13 cellular contexts compared by ENCODE assay signal in genomic region chr15:70473623-70474366, GRCh38.
DNase-seq lines count a peak whose midpoint lies in the region; ATAC-seq and TF ChIP-seq lines count a peak whose summit lies in the region.
"Had no signal": no experiment of that assay in that cellular context is flagged by ENCODE, and none has a peak within 500 bp of the region (broad histone marks: within the 10 kb centered on the region; RNA-seq: fewer than 3 reads in every experiment).

No MANE protein-coding gene starts in this region.

- H3K4me1 Mint-ChIP-seq in CD8-positive, alpha-beta T cell (ENCODE audit: low read depth): peaks cover 27% of the 10 kb centered on the region
- peaks cover 37% of the 10 kb centered on the region for H3K4me1 Mint-ChIP-seq in activated CD8-positive, alpha-beta T cell treated with anti-CD3 and anti-CD28 coated beads, Interleukin-2, amount 10 ng/mL, durations not matched to agents 7 days and 5 days (ENCODE audit: low read depth)
- H3K4me1 Mint-ChIP-seq in activated T-helper 17 cell treated with anti-CD3 and anti-CD28 coated beads, Interleukin-2, amount 50 U/mL, for 72 hours: peaks cover 5% of the 10 kb centered on the region

- peaks cover 26% of the 10 kb centered on the region for H3K4me1 ChIP-seq in CD8-positive, alpha-beta T cell (ENCODE audit: insufficient read depth, low read length)
- H3K4me1 ChIP-seq in esophagus squamous epithelium (peaks cover 14 to 33% (median 17%) of the 10 kb centered on the region in 3 donors), gastrocnemius medialis (peaks cover 24 to 25% of the 10 kb centered on the region in 2 donors)

- no peak for TF ChIP-seq CTCF in CD8-positive, alpha-beta T cell (IDR thresholded peaks at IDR 0.05)
- TF ChIP-seq CTCF in esophagus squamous epithelium (IDR thresholded peaks at IDR 0.05) (no peak), gastrocnemius medialis (IDR thresholded peaks at IDR 0.05 in 4 of 5, conservative IDR thresholded peaks at IDR 0.05 in 1 of 5) (no peak)

- H3K4me3 Mint-ChIP-seq in CD8-positive, alpha-beta T cell: peak overlapping the region; percentile 82
- H3K4me3 Mint-ChIP-seq in activated CD8-positive, alpha-beta T cell treated with anti-CD3 and anti-CD28 coated beads, Interleukin-2, amount 10 ng/mL, durations not matched to agents 7 days and 5 days: no peak overlapping the region
- H3K4me3 Mint-ChIP-seq in activated T-helper 17 cell treated with anti-CD3 and anti-CD28 coated beads, Interleukin-2, amount 50 U/mL, for 72 hours: no peak overlapping the region
- H3K4me3 Mint-ChIP-seq: activated CD4-positive, alpha-beta T cell treated with anti-CD3 and anti-CD28 coated beads for 36 hours had no signal

- CTCF ChIA-PET in CD8-positive, alpha-beta T cell (lab: Charles Lee): interaction anchor here (1.4 to 5.0 kb wide), 2 partner anchors 13 to 724 kb away, joined by 3 to 37 read pairs; no protein-coding TSS in a partner anchor
- CTCF ChIA-PET in activated CD8-positive, alpha-beta T cell treated with anti-CD3 and anti-CD28 coated beads, Interleukin-2, amount 10 ng/mL, durations not matched to agents 7 days and 5 days (lab: Charles Lee): interaction anchor here (1.0 to 2.9 kb wide), 5 partner anchors 8 to 998 kb away, joined by 3 to 29 read pairs (median 6); no protein-coding TSS in a partner anchor

- intact Hi-C loops in CD8-positive, alpha-beta T cell (cut with DNase I, micrococcal nuclease): no loop called here
- intact Hi-C loops in esophagus squamous epithelium (cut with DNase I) (no loop called here), gastrocnemius medialis (cut with DNase I; ENCODE audit: low total_unique reads) (no loop called here)

- no peak overlapping the region for H3K27ac Mint-ChIP-seq in CD8-positive, alpha-beta T cell
- H3K27ac Mint-ChIP-seq in activated CD8-positive, alpha-beta T cell treated with anti-CD3 and anti-CD28 coated beads, Interleukin-2, amount 10 ng/mL, durations not matched to agents 7 days and 5 days: no peak overlapping the region
- H3K27ac Mint-ChIP-seq in activated T-helper 17 cell treated with anti-CD3 and anti-CD28 coated beads, Interleukin-2, amount 50 U/mL, for 72 hours: no peak overlapping the region
- H3K27ac Mint-ChIP-seq: activated CD4-positive, alpha-beta T cell treated with anti-CD3 and anti-CD28 coated beads for 36 hours had no signal

- no peaks in the 10 kb centered on the region for H3K27me3 ChIP-seq in CD8-positive, alpha-beta T cell (ENCODE audit: insufficient read depth, low read length)
- peaks cover 0 to 63% (median 0%) of the 10 kb centered on the region in 4 donors for H3K27me3 ChIP-seq in esophagus squamous epithelium
- H3K27me3 ChIP-seq in gastrocnemius medialis: no peaks in the 10 kb centered on the region
- H3K27me3 ChIP-seq: hepatocyte had no signal

- no peak overlapping the region for H3K9ac ChIP-seq in SK-N-MC (ENCODE audit: insufficient read length)

- no peak overlapping the region for H3K4me3 ChIP-seq in CD8-positive, alpha-beta T cell (ENCODE audit: low read depth, low read length)
- 0 out of 2 replicates have a peak overlapping the region, but pooled peaks have one; percentile 23 for H3K4me3 ChIP-seq in SK-N-MC
- peak overlapping the region in 1 of 4 donors; percentile 53 for H3K4me3 ChIP-seq in esophagus squamous epithelium
- H3K4me3 ChIP-seq in gastrocnemius medialis: peak overlapping the region in 2 of 4 donors; percentile 30 to 49
- H3K4me3 ChIP-seq: hepatocyte had no signal

- H3K9me3 ChIP-seq in CD8-positive, alpha-beta T cell (ENCODE audit: low read length): no peaks in the 10 kb centered on the region
- no peaks in the 10 kb centered on the region for H3K9me3 ChIP-seq in SK-N-MC (ENCODE audit: low read depth, low read length)
- no peaks in the 10 kb centered on the region for H3K9me3 ChIP-seq in esophagus squamous epithelium
- H3K9me3 ChIP-seq in gastrocnemius medialis: no peaks in the 10 kb centered on the region
- H3K9me3 ChIP-seq: spleen had no signal

- POLR2A ChIA-PET in CD8-positive, alpha-beta T cell (lab: Charles Lee): interaction anchor here (0.7 to 0.8 kb wide), 2 partner anchors 12 to 62 kb away, joined by 3 to 5 read pairs; no protein-coding TSS in a partner anchor
- POLR2A ChIA-PET in activated CD8-positive, alpha-beta T cell treated with anti-CD3 and anti-CD28 coated beads, Interleukin-2, amount 10 ng/mL, durations not matched to agents 7 days and 5 days (lab: Charles Lee): no interaction called here

- in situ Hi-C loops in gastrocnemius medialis (cut with MboI; ENCODE audit: low sequenced_read_pairs in 4 of 4): loop anchor here in 1 of 4 donors (10.0 kb wide), 1 partner anchor 739 kb away; no protein-coding TSS in a partner anchor

- H3K36me3 ChIP-seq in CD8-positive, alpha-beta T cell (ENCODE audit: insufficient read depth, low read length): no peaks in the 10 kb centered on the region
- H3K36me3 ChIP-seq in SK-N-MC (ENCODE audit: insufficient read depth, low read length) (no peaks in the 10 kb centered on the region), esophagus squamous epithelium (no peaks in the 10 kb centered on the region), gastrocnemius medialis (no peaks in the 10 kb centered on the region)
- H3K36me3 ChIP-seq: spleen had no signal

- no peak for DNase-seq in CD8-positive, alpha-beta T cell
- DNase-seq in SK-N-MC (ENCODE audit: low read depth, low spot score): peak; percentile 44
- DNase-seq in esophagus squamous epithelium (lab: John Stamatoyannopoulos, UW): no peak
- no peak for DNase-seq in gastrocnemius medialis
- DNase-seq in activated CD8-positive, alpha-beta T cell treated with anti-CD3 and anti-CD28 coated beads, Interleukin-2, amount 10 ng/mL, durations not matched to agents 7 days and 5 days: no peak
- DNase-seq in RKO (ENCODE audit: low spot score): no peak
- DNase-seq: activated CD4-positive, alpha-beta T cell treated with anti-CD3 and anti-CD28 coated beads for 36 hours; activated gamma-delta T cell; NCI-H524 treated with DMSO at 0.1 percent for 48 hours; spleen had no signal

- no peak for ATAC-seq in CD8-positive, alpha-beta T cell
- no peak for ATAC-seq in gastrocnemius medialis
- no peak for ATAC-seq in HG02938 (IDR thresholded peaks at IDR 0.05; ENCODE audit: unreplicated experiment)
- ATAC-seq in activated CD8-positive, alpha-beta T cell treated with anti-CD3 and anti-CD28 coated beads, Interleukin-2, amount 10 ng/mL, durations not matched to agents 7 days and 5 days: no peak
- no peak for ATAC-seq in activated T-helper 17 cell treated with anti-CD3 and anti-CD28 coated beads, Interleukin-2, amount 50 U/mL, for 72 hours (replicated peaks)
- ATAC-seq: activated CD4-positive, alpha-beta T cell treated with anti-CD3 and anti-CD28 coated beads for 36 hours had no signal

- no peak overlapping the region for H3K27ac ChIP-seq in CD8-positive, alpha-beta T cell (ENCODE audit: low read depth, low read length)
- H3K27ac ChIP-seq in SK-N-MC (no peak overlapping the region; the same call in 1 of the 2 replicates), esophagus squamous epithelium (peak overlapping the region in 3 of 4 donors; percentile 72 to 86 (median 79)), gastrocnemius medialis (peak overlapping the region; percentile 72 to 77 (median 73))
- H3K27ac ChIP-seq: hepatocyte had no signal

- 40 to 50% methylated on average over 13 of the region's 15 CpGs for WGBS in esophagus squamous epithelium, 2 donors

- no peaks in the 10 kb centered on the region for H3K9me3 Mint-ChIP-seq in CD8-positive, alpha-beta T cell
- H3K9me3 Mint-ChIP-seq in activated CD8-positive, alpha-beta T cell treated with anti-CD3 and anti-CD28 coated beads, Interleukin-2, amount 10 ng/mL, durations not matched to agents 7 days and 5 days (ENCODE audit: insufficient read depth): no peaks in the 10 kb centered on the region
- no peaks in the 10 kb centered on the region for H3K9me3 Mint-ChIP-seq in activated T-helper 17 cell treated with anti-CD3 and anti-CD28 coated beads, Interleukin-2, amount 50 U/mL, for 72 hours

- TF ChIP-seq POLR2A in esophagus squamous epithelium (IDR thresholded peaks at IDR 0.05) (no peak), gastrocnemius medialis (IDR thresholded peaks at IDR 0.05) (no peak)

- peaks cover 10% of the 10 kb centered on the region for H3K27me3 Mint-ChIP-seq in CD8-positive, alpha-beta T cell (ENCODE audit: low read depth)
- H3K27me3 Mint-ChIP-seq in activated CD8-positive, alpha-beta T cell treated with anti-CD3 and anti-CD28 coated beads, Interleukin-2, amount 10 ng/mL, durations not matched to agents 7 days and 5 days (ENCODE audit: low read depth): peaks cover 79% of the 10 kb centered on the region
- H3K27me3 Mint-ChIP-seq in activated T-helper 17 cell treated with anti-CD3 and anti-CD28 coated beads, Interleukin-2, amount 50 U/mL, for 72 hours: peaks cover 25% of the 10 kb centered on the region

- no peaks in the 10 kb centered on the region for H3K36me3 Mint-ChIP-seq in CD8-positive, alpha-beta T cell
- H3K36me3 Mint-ChIP-seq in activated CD8-positive, alpha-beta T cell treated with anti-CD3 and anti-CD28 coated beads, Interleukin-2, amount 10 ng/mL, durations not matched to agents 7 days and 5 days (ENCODE audit: low read depth): no peaks in the 10 kb centered on the region
- H3K36me3 Mint-ChIP-seq in activated T-helper 17 cell treated with anti-CD3 and anti-CD28 coated beads, Interleukin-2, amount 50 U/mL, for 72 hours (ENCODE audit: low read depth): peaks cover 3% of the 10 kb centered on the region

Comparison
In these comparisons a context has a peak if more than half of its experiments do, and no peak if none do; other contexts are left out.
1. H3K27ac ChIP-seq: peak in esophagus squamous epithelium (3 of 4) and gastrocnemius medialis (4 of 4); none in CD8-positive, alpha-beta T cell (single experiment) and SK-N-MC (single experiment).